ENCODE assay signal across 12 cellular contexts in genomic region chr18:5175378-5175777, GRCh38. TPM values are rescaled to one million over a fixed set of nuclear protein-coding genes. Genes with fewer than 3 reads are reported as not detected.
DNase-seq lines count a peak whose midpoint lies in the region; ATAC-seq, FAIRE-seq and TF ChIP-seq lines count a peak whose summit lies in the region.
"Had no signal": no experiment of that assay in that cellular context is flagged by ENCODE, and none has a peak within 500 bp of the region (broad histone marks: within the 10 kb centered on the region; RNA-seq: fewer than 3 reads in every experiment).

No MANE protein-coding gene starts in this region.

- no peaks in the 10 kb centered on the region for H3K27me3 ChIP-seq in DND-41 (ENCODE audit: insufficient read depth, low read length, poor library complexity)

- H3K9me3 Mint-ChIP-seq in HFFc6 = peaks cover 47% of the 10 kb centered on the region

- H3K27ac ChIP-seq in DND-41 (ENCODE audit: low read length) = no peak overlapping the region

- H3K4me3 Mint-ChIP-seq in HFFc6 = no peak overlapping the region
- H3K4me3 Mint-ChIP-seq: naive thymus-derived CD8-positive, alpha-beta T cell had no signal

- H3K9ac ChIP-seq in DND-41 (ENCODE audit: low read depth, low read length) = no peak overlapping the region

- H2AFZ ChIP-seq in DND-41 (ENCODE audit: low read depth, low read length) = peak overlapping the region; percentile 51; the same call in 1 of the 2 replicates

- DNase-seq in DND-41 = no peak
- peak; percentile 38 for DNase-seq in NOMO-1 treated with dmso at 0.1 percent for 144 hours (lab: John Stamatoyannopoulos, UW; ENCODE audit: unreplicated experiment)
- DNase-seq in HFFc6 = no peak
- no peak for DNase-seq in RCC 7860 (ENCODE audit: low spot score)
- DNase-seq in GM19239 (ENCODE audit: insufficient read length, low spot score) = no peak
- no peak for DNase-seq in 8988T
- DNase-seq: naive thymus-derived CD8-positive, alpha-beta T cell; NCI-H526; stimulated activated naive CD4-positive, alpha-beta T cell had no signal

- no peaks in the 10 kb centered on the region for H3K27me3 Mint-ChIP-seq in HFFc6 (ENCODE audit: insufficient read depth)
- H3K27me3 Mint-ChIP-seq: naive thymus-derived CD8-positive, alpha-beta T cell had no signal

- H3K79me2 ChIP-seq in DND-41 (ENCODE audit: insufficient read depth, low read length) = no peaks in the 10 kb centered on the region

- H3K4me1 ChIP-seq in DND-41 (ENCODE audit: insufficient read depth, low read length) = no peaks in the 10 kb centered on the region

- no peaks in the 10 kb centered on the region for H3K36me3 ChIP-seq in DND-41 (ENCODE audit: insufficient read depth, low read length)

- no peak overlapping the region for H3K4me3 ChIP-seq in DND-41 (ENCODE audit: low read depth in 1 of 2, low read length in 2 of 2)
- H3K4me3 ChIP-seq: K562 had no signal

- no peak overlapping the region for H3K27ac Mint-ChIP-seq in HFFc6

- no peak for ATAC-seq in DND-41 (ENCODE audit: insufficient read depth, low read depth)
- ATAC-seq in GM19468 (IDR thresholded peaks at IDR 0.05; ENCODE audit: extremely low read depth, unreplicated experiment) = peak; percentile 74
- ATAC-seq in HG03060 (IDR thresholded peaks at IDR 0.05; ENCODE audit: low read depth, unreplicated experiment) = peak; percentile 77
- ATAC-seq: K562; naive thymus-derived CD8-positive, alpha-beta T cell had no signal

- H3K4me2 ChIP-seq in DND-41 (ENCODE audit: insufficient read depth, low read length) = no peak overlapping the region

- H3K9me3 ChIP-seq in DND-41 (ENCODE audit: insufficient read depth, low read length, severe bottlenecking) = peaks cover 3% of the 10 kb centered on the region

- TF ChIP-seq CTCF in DND-41 (IDR thresholded peaks at IDR 0.05; ENCODE audit: borderline replicate concordance, extremely low read depth, low read length, poor library complexity, severe bottlenecking) = no peak
- no peak for TF ChIP-seq CTCF in HFFc6 (IDR thresholded peaks at IDR 0.05)

- H4K20me1 ChIP-seq in DND-41 (ENCODE audit: insufficient read depth, low read length) = no peaks in the 10 kb centered on the region

- no peaks in the 10 kb centered on the region for H3K36me3 Mint-ChIP-seq in HFFc6 (ENCODE audit: low read depth)

- FAIRE-seq in RCC 7860 (lab: Jason Lieb, UNC) = no peak
- FAIRE-seq in GM19239 (lab: Jason Lieb, UNC) = no peak

- no peaks in the 10 kb centered on the region for H3K4me1 Mint-ChIP-seq in HFFc6 (ENCODE audit: low read depth)

RNA-seq across cellular contexts. Expression of gene AKAIN1, which starts 21.7 kb away (rescaled TPM):
- total RNA-seq in HFFc6 (2021; fragmentation: NEBNext Ultra II Directional; extraction: Animal tissue kit (Norgen Biotek cat#: 25700)) = not detected
- total RNA-seq: K562; naive thymus-derived CD8-positive, alpha-beta T cell had no signal
